In genomic region chr4:146952896-146953295, GRCh38 we compare ENCODE assay signal across 35 cellular contexts. TPM values are rescaled to one million over a fixed set of nuclear protein-coding genes. Genes with fewer than 3 reads are reported as not detected.
"Had no signal": no experiment of that assay in that cellular context is flagged by ENCODE, and none has a peak within 500 bp of the region (broad histone marks: within the 10 kb centered on the region; RNA-seq: fewer than 3 reads in every experiment).

No MANE protein-coding gene starts in this region.

- H3K36me3 ChIP-seq: adrenal gland, ascending aorta, brain microvascular endothelial cell, breast epithelium, cardiac muscle cell had no signal

- H3K9me3 ChIP-seq: adrenal gland, ascending aorta, body of pancreas, breast epithelium had no signal

- H3K4me3 ChIP-seq: adrenal gland, ascending aorta, body of pancreas, breast epithelium, cardiac muscle cell had no signal

- FAIRE-seq: astrocyte, bronchial epithelial cell had no signal

- H3K27me3 ChIP-seq: ascending aorta, body of pancreas, brain microvascular endothelial cell, cardiac muscle cell had no signal

- DNase-seq: activated effector memory CD4-positive, alpha-beta T cell treated with anti-CD3 and anti-CD28 coated beads, Interleukin-2, amount 50 U/mL, for 16 hours; activated effector memory CD4-positive, alpha-beta T cell treated with Interleukin-2 at 50 U/mL for 16 hours; activated gamma-delta T cell; activated gamma-delta T cell treated with Interleukin-2 at 50 U/mL for 16 hours; activated naive CD4-positive, alpha-beta T cell; activated naive CD4-positive, alpha-beta T cell treated with anti-CD3 and anti-CD28 coated beads for 36 hours; activated naive CD4-positive, alpha-beta T cell treated with anti-CD3 and anti-CD28 coated beads, Interleukin-2, amount 10 ng/mL, durations not matched to agents 7 days and 5 days; activated naive CD4-positive, alpha-beta T cell treated with anti-CD3 and anti-CD28 coated beads, Interleukin-2, amount 50 U/mL, for 16 hours; activated naive CD4-positive, alpha-beta T cell treated with Interleukin-2 at 50 U/mL for 16 hours; activated naive CD8-positive, alpha-beta T cell treated with anti-CD3 and anti-CD28 coated beads for 36 hours; activated naive CD8-positive, alpha-beta T cell treated with anti-CD3 and anti-CD28 coated beads, Interleukin-2, amount 10 ng/mL, durations not matched to agents 7 days and 5 days; activated naive CD8-positive, alpha-beta T cell treated with anti-CD3 and anti-CD28 coated beads, Interleukin-2, amount 50 U/mL, for 24 hours; activated T-cell treated with anti-CD3 and anti-CD28 coated beads, Interleukin-2, amount 50 U/mL, for 1 hour; activated T-cell treated with anti-CD3 and anti-CD28 coated beads, Interleukin-2, amount 50 U/mL, for 24 hours; activated T-cell treated with anti-CD3 and anti-CD28 coated beads, Interleukin-2, amount 50 U/mL, for 4 hours; activated T-cell treated with anti-CD3 and anti-CD28 coated beads, Interleukin-2, amount 50 U/mL, for 72 hours; adrenal gland; amniotic stem cell; amygdala; anterior cingulate cortex; aorta; body of pancreas; brain microvascular endothelial cell; caudate nucleus; central memory CD4-positive, alpha-beta T cell; cerebellar nuclear complex had no signal

- H3K4me1 ChIP-seq: adrenal gland, ascending aorta, body of pancreas, breast epithelium had no signal

- ATAC-seq: activated naive CD4-positive, alpha-beta T cell treated with anti-CD3 and anti-CD28 coated beads, Interleukin-2, amount 50 U/mL, for 72 hours; activated naive CD8-positive, alpha-beta T cell treated with anti-CD3 and anti-CD28 coated beads, Interleukin-2, amount 50 U/mL, for 24 hours; activated T-cell treated with anti-CD3 and anti-CD28 coated beads, Interleukin-2, amount 50 U/mL, for 4 hours; activated T-cell treated with anti-CD3 and anti-CD28 coated beads, Interleukin-2, amount 50 U/mL, for 72 hours; activated T-helper 17 cell treated with anti-CD3 and anti-CD28 coated beads, Interleukin-2, amount 50 U/mL, for 72 hours; body of pancreas had no signal

- H3K27ac ChIP-seq: adrenal gland, ascending aorta, body of pancreas, brain microvascular endothelial cell, breast epithelium, cardiac muscle cell had no signal

RNA-seq across cellular contexts. Expression of gene TTC29, which starts 7.2 kb away (rescaled TPM):
- total RNA-seq: activated naive CD4-positive, alpha-beta T cell treated with anti-CD3 and anti-CD28 coated beads for 36 hours; activated naive CD4-positive, alpha-beta T cell treated with anti-CD3 and anti-CD28 coated beads, Interleukin-2, amount 50 U/mL, for 72 hours; activated naive CD8-positive, alpha-beta T cell treated with anti-CD3 and anti-CD28 coated beads for 36 hours; activated naive CD8-positive, alpha-beta T cell treated with anti-CD3 and anti-CD28 coated beads, Interleukin-2, amount 10 ng/mL, durations not matched to agents 7 days and 5 days; activated T-cell treated with anti-CD3 and anti-CD28 coated beads, Interleukin-2, amount 50 U/mL, for 4 hours; activated T-cell treated with anti-CD3 and anti-CD28 coated beads, Interleukin-2, amount 50 U/mL, for 72 hours; activated T-helper 1 cell treated with anti-CD3 and anti-CD28 coated beads, Interleukin-12 subunit alpha, Interleukin-12 subunit beta, Interleukin-2, Interleukin-4 antibody, amounts not matched to agents 30 ng/mL and 10 ng/mL and 1 ng/mL, durations not matched to agents 14 hours and 24 hours and 36 hours; activated T-helper 17 cell treated with anti-CD3 and anti-CD28 coated beads, Interleukin-2, amount 50 U/mL, for 72 hours; activated T-helper 2 cell treated with anti-CD3 and anti-CD28 coated beads, Interferon-gamma antibody, Interleukin-2, Interleukin-4, amounts not matched to agents 10 μg/mL and 5 μg/mL and 100 μg/mL, durations not matched to agents 14 hours and 24 hours and 36 hours; adrenal gland; aorta; ascending aorta; astrocyte; body of pancreas; bronchial epithelial cell had no signal
- polyA plus RNA-seq: adrenal gland, aorta had no signal
